9 cellular contexts compared by ENCODE assay signal in the genomic region with DNA sequence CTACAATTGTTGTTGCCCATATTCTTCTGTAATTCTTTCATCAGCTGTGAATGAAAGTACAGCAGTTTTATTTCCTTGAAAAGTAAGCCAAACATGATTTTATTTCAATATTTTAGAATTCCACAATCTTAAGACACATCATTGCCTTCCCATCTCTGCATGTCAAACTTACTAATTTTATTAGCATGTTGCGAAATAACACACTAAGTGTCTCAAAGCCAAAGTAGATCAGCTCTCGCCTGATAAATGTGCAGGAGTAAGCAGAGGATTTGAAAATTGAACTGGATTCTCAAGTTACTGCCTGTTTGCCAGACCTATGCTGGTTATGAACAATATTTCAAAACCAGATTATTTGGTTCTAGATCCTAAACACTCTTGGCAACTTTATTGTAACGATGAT. TPM values are rescaled to one million over a fixed set of nuclear protein-coding genes. Genes with fewer than 3 reads are reported as not detected.
DNase-seq lines count a peak whose midpoint lies in the region; ATAC-seq and TF ChIP-seq lines count a peak whose summit lies in the region.
"Had no signal": no experiment of that assay in that cellular context is flagged by ENCODE, and none has a peak within 500 bp of the region (broad histone marks: within the 10 kb centered on the region; RNA-seq: fewer than 3 reads in every experiment).

No MANE protein-coding gene starts in this region.

- H3K27me3 ChIP-seq in BLaER1 = no peaks in the 10 kb centered on the region
- H3K27me3 ChIP-seq: SJSA1 had no signal

- DNase-seq in central memory CD8-positive, alpha-beta T cell (ENCODE audit: low spot score in 2 of 2) = no peak
- DNase-seq in natural killer cell (no peak), UCSD-AML1 (lab: John Stamatoyannopoulos, UW; ENCODE audit: unreplicated experiment) (no peak), cortex of kidney (lab: John Stamatoyannopoulos, UW) (no peak), NCI-H146 (lab: John Stamatoyannopoulos, UW) (no peak)

- H3K4me1 ChIP-seq in BLaER1 = peaks cover 100% of the 10 kb centered on the region

- peak overlapping the region; percentile 52; the same call in 1 of the 2 replicates for H3K4me2 ChIP-seq in BLaER1

- no peaks in the 10 kb centered on the region for H3K9me3 ChIP-seq in BLaER1
- H3K9me3 ChIP-seq: SJSA1 had no signal

- peaks cover 100% of the 10 kb centered on the region for H4K20me1 ChIP-seq in BLaER1

- H3K27ac Mint-ChIP-seq in IgD-negative memory B cell = peak overlapping the region; percentile 88 to 97 (median 97)
- peak overlapping the region; percentile 94 for H3K27ac Mint-ChIP-seq in central memory CD8-positive, alpha-beta T cell (ENCODE audit: low read depth)
- H3K27ac Mint-ChIP-seq in natural killer cell = peak overlapping the region; percentile 84 to 98

- H3K4me3 ChIP-seq in BLaER1 = no peak overlapping the region
- H3K4me3 ChIP-seq: SJSA1 had no signal

- no peak overlapping the region for H3K27ac ChIP-seq in BLaER1
- H3K27ac ChIP-seq: SJSA1 had no signal

- TF ChIP-seq CTCF in natural killer cell (IDR thresholded peaks at IDR 0.05) = no peak

- H3K27me3 Mint-ChIP-seq in IgD-negative memory B cell = no peaks in the 10 kb centered on the region
- H3K27me3 Mint-ChIP-seq in central memory CD8-positive, alpha-beta T cell = no peaks in the 10 kb centered on the region
- H3K27me3 Mint-ChIP-seq in natural killer cell (ENCODE audit: low read depth in 2 of 2) = no peaks in the 10 kb centered on the region

- H3K36me3 ChIP-seq in BLaER1 = peaks cover 71% of the 10 kb centered on the region

- intact Hi-C loops in natural killer cell (cut with micrococcal nuclease) = loop anchor here (5.0 kb wide), 1 partner anchor 900 kb away; a partner anchor contains a TSS

- H3K9ac ChIP-seq in BLaER1 = no peak overlapping the region

- H3K9me3 Mint-ChIP-seq in IgD-negative memory B cell (no peaks in the 10 kb centered on the region), natural killer cell (no peaks in the 10 kb centered on the region)
- H3K9me3 Mint-ChIP-seq in central memory CD8-positive, alpha-beta T cell = peaks cover 3% of the 10 kb centered on the region

- H3K36me3 Mint-ChIP-seq in IgD-negative memory B cell (peaks cover 2% of the 10 kb centered on the region), natural killer cell (no peaks in the 10 kb centered on the region)
- peaks cover 28% of the 10 kb centered on the region for H3K36me3 Mint-ChIP-seq in central memory CD8-positive, alpha-beta T cell (ENCODE audit: insufficient read depth)

- ATAC-seq in central memory CD8-positive, alpha-beta T cell (replicated peaks; ENCODE audit: extremely low read depth, poor library complexity, severe bottlenecking) = no peak
- no peak for ATAC-seq in natural killer cell
- no peak for ATAC-seq in GM18909 (IDR thresholded peaks at IDR 0.05; ENCODE audit: poor library complexity, unreplicated experiment)

- H3K4me1 Mint-ChIP-seq in IgD-negative memory B cell (peaks cover 68 to 84% (median 77%) of the 10 kb centered on the region in 3 donors), natural killer cell (peaks cover 76 to 84% of the 10 kb centered on the region in 2 donors)
- H3K4me1 Mint-ChIP-seq in central memory CD8-positive, alpha-beta T cell = peaks cover 79% of the 10 kb centered on the region

- peak overlapping the region; percentile 67 to 92 (median 78) for H3K4me3 Mint-ChIP-seq in IgD-negative memory B cell
- peak overlapping the region; percentile 70 for H3K4me3 Mint-ChIP-seq in central memory CD8-positive, alpha-beta T cell
- peak overlapping the region; percentile 80 for H3K4me3 Mint-ChIP-seq in natural killer cell

RNA-seq across cellular contexts. Expression of a gene that starts 25.7 kb away (rescaled TPM):
- polyA plus RNA-seq in IgD-negative memory B cell = 76.8 TPM
- 100 to 1,000 TPM in 1 of 3 donors, 10 to 100 TPM in 2; 70.4 to 113 (median 99.3) TPM for total RNA-seq in natural killer cell
